Comparison of ENCODE assay signal across 20 cellular contexts in genomic region chr16:46839986-46840443, GRCh38. TPM values are rescaled to one million over a fixed set of nuclear protein-coding genes. Genes with fewer than 3 reads are reported as not detected.
A peak's percentile ranks its signal among the peaks of the same experiment; 100 is the strongest.
DNase-seq lines count a peak whose midpoint lies in the region; ATAC-seq, FAIRE-seq and TF ChIP-seq lines count a peak whose summit lies in the region.
"Had no signal": no experiment of that assay in that cellular context is flagged by ENCODE, and none has a peak within 500 bp of the region (broad histone marks: within the 10 kb centered on the region; RNA-seq: fewer than 3 reads in every experiment).

No MANE protein-coding gene starts in this region.

- H3K9ac ChIP-seq in HepG2 (ENCODE audit: insufficient read depth, low read depth, low read length): peak overlapping the region; percentile 55

- H3K4me1 Mint-ChIP-seq in T-helper 2 cell treated with Interferon-gamma antibody and Interleukin-4, amounts not matched to agents 5 μg/mL and 100 μg/mL, for 36 hours (ENCODE audit: low read depth): peaks cover 3% of the 10 kb centered on the region
- H3K4me1 Mint-ChIP-seq: CD8-positive, alpha-beta memory T cell had no signal

- peak overlapping the region; percentile 22 to 52 (median 44) for H3K4me3 ChIP-seq in HepG2 (replicated peaks in 1 of 3; ENCODE audit: insufficient read depth in 1 of 3, low read depth in 2 of 3, low read length in 3 of 3)
- H3K4me3 ChIP-seq: HAP-1 had no signal

- POLR2A ChIA-PET in HepG2 (lab: Yijun Ruan, JAX): no interaction called here

- intact Hi-C loops in HepG2 (cut with micrococcal nuclease; ENCODE audit: unreplicated experiment): no loop called here

- no peaks in the 10 kb centered on the region for H3K79me2 ChIP-seq in HepG2 (ENCODE audit: insufficient read depth, low read length)

- CTCF ChIA-PET in HepG2 (lab: Yijun Ruan, JAX; ENCODE audit: low intra/inter-chr PET ratio, low total read pairs): no interaction called here

- TF ChIP-seq POLR2A in HepG2 (IDR thresholded peaks at IDR 0.05; ENCODE audit: insufficient read depth in 1 of 2, low read depth in 2 of 2, low read length in 2 of 2): peak in 1 of 2 experiments; percentile 65; a peak in 1 of 4 replicates

- in situ Hi-C loops in HepG2 (cut with HindIII; ENCODE audit: extremely low pct_ligation_motif_present, low pct_unique_long_range_greater_than_20kb): no loop called here

- H3K27me3 Mint-ChIP-seq in T-helper 2 cell treated with Interferon-gamma antibody and Interleukin-4, amounts not matched to agents 5 μg/mL and 100 μg/mL, for 36 hours (ENCODE audit: low read depth): peaks cover 4% of the 10 kb centered on the region
- H3K27me3 Mint-ChIP-seq: IgD-negative memory B cell had no signal

- no peak overlapping the region for H3K27ac Mint-ChIP-seq in T-helper 2 cell treated with Interferon-gamma antibody and Interleukin-4, amounts not matched to agents 5 μg/mL and 100 μg/mL, for 36 hours
- H3K27ac Mint-ChIP-seq: IgD-negative memory B cell had no signal

- peak overlapping the region; percentile 75 for H3K4me2 ChIP-seq in HepG2 (ENCODE audit: low read depth, low read length)

- peak; percentile 81 for FAIRE-seq in HepG2 (lab: Jason Lieb, UNC)
- FAIRE-seq: HTR-8/SVneo had no signal

- H3K9me3 Mint-ChIP-seq in T-helper 2 cell treated with Interferon-gamma antibody and Interleukin-4, amounts not matched to agents 5 μg/mL and 100 μg/mL, for 36 hours: peaks cover 10% of the 10 kb centered on the region

- ATAC-seq in HepG2 (peak; percentile 86), GM19455 (IDR thresholded peaks at IDR 0.05; ENCODE audit: unreplicated experiment) (no peak)
- ATAC-seq: Right ventricle myocardium inferior had no signal

- no peaks in the 10 kb centered on the region for H4K20me1 ChIP-seq in HepG2 (ENCODE audit: insufficient read depth, low read length)

- DNase-seq in NCI-H1092 treated with DMSO at 0.1 percent for 48 hours (lab: John Stamatoyannopoulos, UW): peak; percentile 18
- DNase-seq in NCI-H1092 (lab: John Stamatoyannopoulos, UW): no peak
- peak; percentile 31 for DNase-seq in COLO668 (lab: John Stamatoyannopoulos, UW; ENCODE audit: unreplicated experiment)
- peak; percentile 35 for DNase-seq in NCI-H345 (lab: John Stamatoyannopoulos, UW)
- DNase-seq in HepG2 (ENCODE audit: low spot score): peak; percentile 80
- no peak for DNase-seq in NCI-H524 (lab: John Stamatoyannopoulos, UW)
- DNase-seq in T-helper 2 cell treated with Interferon-gamma antibody and Interleukin-4, amounts not matched to agents 5 μg/mL and 100 μg/mL, for 36 hours (ENCODE audit: low spot score): no peak
- DNase-seq: 8988T; CD8-positive, alpha-beta memory T cell; Karpas-422; NCI-H1436 treated with DMSO at 0.1 percent for 48 hours; NCI-H1930; NCI-H510A treated with DMSO at 0.1 percent for 48 hours; OCI-M1 had no signal

- TF ChIP-seq CTCF in HepG2 (CRISPR knock-in tag; IDR thresholded peaks at IDR 0.05): no peak

- peak overlapping the region; percentile 86 for H3K27ac ChIP-seq in HepG2 (ENCODE audit: extremely low read length, insufficient read depth, low read length)
- H3K27ac ChIP-seq: C4-2B had no signal

- TF ChIP-seq EP300 in HepG2 (IDR thresholded peaks at IDR 0.05; ENCODE audit: low read depth in 2 of 2, low read length in 2 of 2): no peak
- no peak for TF ChIP-seq EP300 in HepG2 (CRISPR knock-in tag; IDR thresholded peaks at IDR 0.05; ENCODE audit: borderline replicate concordance)

- no peaks in the 10 kb centered on the region for H3K36me3 Mint-ChIP-seq in T-helper 2 cell treated with Interferon-gamma antibody and Interleukin-4, amounts not matched to agents 5 μg/mL and 100 μg/mL, for 36 hours (ENCODE audit: low read depth)
- H3K36me3 Mint-ChIP-seq: IgD-negative memory B cell had no signal

- H3K4me3 Mint-ChIP-seq in T-helper 2 cell treated with Interferon-gamma antibody and Interleukin-4, amounts not matched to agents 5 μg/mL and 100 μg/mL, for 36 hours: no peak overlapping the region
- H3K4me3 Mint-ChIP-seq: CD8-positive, alpha-beta memory T cell; IgD-negative memory B cell had no signal

- no peaks in the 10 kb centered on the region for H3K27me3 ChIP-seq in HepG2 (ENCODE audit: control insufficient read depth in 1 of 2, insufficient read depth in 2 of 2, low read length in 2 of 2)

- peaks cover 31% of the 10 kb centered on the region for H3K4me1 ChIP-seq in HepG2 (ENCODE audit: insufficient read depth, low read length)
- H3K4me1 ChIP-seq: HAP-1 had no signal

- H3K9me3 ChIP-seq in HepG2 (ENCODE audit: low read length): no peaks in the 10 kb centered on the region
- H3K9me3 ChIP-seq: HAP-1 had no signal

- no peaks in the 10 kb centered on the region for H3K36me3 ChIP-seq in HepG2 (replicated peaks in 1 of 2; ENCODE audit: control insufficient read depth in 1 of 2, insufficient read depth in 2 of 2, low read length in 2 of 2)
- H3K36me3 ChIP-seq: HAP-1 had no signal

- no peak for TF ChIP-seq RAD21 in HepG2 (CRISPR knock-in tag; IDR thresholded peaks at IDR 0.05)

- BruUV-seq in HepG2 (replicated peaks; lab: Mats Ljungman, UMichigan): no TSS peak

- H2AFZ ChIP-seq in HepG2 (ENCODE audit: low read length): peak overlapping the region; percentile 95

- WGBS in HepG2 (ENCODE audit: low lambda C conversion rate): 2% methylated on average over 11 of the region's 11 CpGs

TF ChIP-seq in HepG2, 621 proteins besides CTCF, POLR2A, EP300 and RAD21 (continues in another document):
- TF ChIP-seq ZNF616 (CRISPR knock-in tag; IDR thresholded peaks at IDR 0.05; ENCODE audit: low read depth) (no peak), ZNF460 (CRISPR knock-in tag; IDR thresholded peaks at IDR 0.05; ENCODE audit: borderline replicate concordance) (no peak), RFX1 (IDR thresholded peaks at IDR 0.05) (no peak), FIP1L1 (IDR thresholded peaks at IDR 0.05; ENCODE audit: borderline replicate concordance, insufficient read depth, low read depth, low read length) (no peak)
- TF ChIP-seq, protein P1, sequence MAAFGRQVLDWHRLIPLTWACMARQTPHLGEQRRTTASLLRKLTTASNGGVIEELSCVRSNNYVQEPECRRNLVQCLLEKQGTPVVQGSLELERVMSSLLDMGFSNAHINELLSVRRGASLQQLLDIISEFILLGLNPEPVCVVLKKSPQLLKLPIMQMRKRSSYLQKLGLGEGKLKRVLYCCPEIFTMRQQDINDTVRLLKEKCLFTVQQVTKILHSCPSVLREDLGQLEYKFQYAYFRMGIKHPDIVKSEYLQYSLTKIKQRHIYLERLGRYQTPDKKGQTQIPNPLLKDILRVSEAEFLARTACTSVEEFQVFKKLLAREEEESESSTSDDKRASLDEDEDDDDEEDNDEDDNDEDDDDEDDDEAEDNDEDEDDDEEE (CRISPR knock-in tag; IDR thresholded peaks at IDR 0.05): no peak

RNA-seq across cellular contexts. Expression of gene C16orf87, which starts 9.0 kb away (rescaled TPM):
- 19.5 and 27.6 TPM in 2 replicates for total RNA-seq in HepG2 (2016; rRNA removed; fragmentation: Illumina TruSeq; extraction: Trizol)
- total RNA-seq in HepG2 (2016; cell fraction: cytosol; rRNA removed; fragmentation: Illumina TruSeq; extraction: Trizol; ENCODE audit: low read depth): 12.4 and 15.0 TPM in 2 replicates
- 20.6 and 26.6 TPM in 2 replicates for total RNA-seq in HepG2 (2016; cell fraction: insoluble cytoplasmic fraction; rRNA removed; fragmentation: Illumina TruSeq; extraction: Trizol)
- 21.9 and 26.0 TPM in 2 replicates for total RNA-seq in HepG2 (2016; cell fraction: membrane; rRNA removed; fragmentation: Illumina TruSeq; extraction: Trizol)
- 10.7 and 12.4 TPM in 2 replicates for total RNA-seq in HepG2 (2016; cell fraction: nucleus; rRNA removed; fragmentation: Illumina TruSeq; extraction: Trizol)
- polyA plus RNA-seq in HepG2 (2011; rRNA removed): 5.7 and 8.6 TPM in 2 replicates
- 4.2 and 5.6 TPM in 2 replicates for polyA plus RNA-seq in HepG2 (2011; cell fraction: cytosol; rRNA removed)
- 2.1 and 3.9 TPM in 2 replicates for polyA plus RNA-seq in HepG2 (2011; cell fraction: nucleus; rRNA removed)
- 12.9 and 18.1 TPM in 2 replicates for polyA plus RNA-seq in HepG2 (2012)
- polyA plus RNA-seq in HepG2 (2016; cell fraction: cytosol; fragmentation: Illumina TruSeq; extraction: Trizol; ENCODE audit: low read depth): 8.5 and 11.4 TPM in 2 replicates
- polyA plus RNA-seq in HepG2 (2016; cell fraction: insoluble cytoplasmic fraction; fragmentation: Illumina TruSeq; extraction: Trizol; ENCODE audit: low read depth): 31.9 and 33.4 TPM in 2 replicates
- 14.6 and 16.7 TPM in 2 replicates for polyA plus RNA-seq in HepG2 (2016; cell fraction: membrane; fragmentation: Illumina TruSeq; extraction: Trizol; ENCODE audit: low read depth)
- 17.0 and 18.6 TPM in 2 replicates for polyA plus RNA-seq in HepG2 (2016; cell fraction: nucleus; fragmentation: Illumina TruSeq; extraction: Trizol; ENCODE audit: insufficient read depth, low read depth)
- polyA minus RNA-seq in HepG2 (2011; rRNA and poly(A)+ RNA removed; ENCODE audit: low replicate concordance): 3.1 and 4.3 TPM in 2 replicates
- polyA minus RNA-seq in HepG2 (2011; cell fraction: cytosol; rRNA and poly(A)+ RNA removed): 5.7 and 6.3 TPM in 2 replicates
- polyA minus RNA-seq in HepG2 (2011; cell fraction: nucleus; rRNA and poly(A)+ RNA removed): 10.3 and 11.4 TPM in 2 replicates

RNA-seq across cellular contexts. Expression of gene GPT2, which starts 44.1 kb away (rescaled TPM):
- total RNA-seq in HepG2 (2016; rRNA removed; fragmentation: Illumina TruSeq; extraction: Trizol): 130 and 138 TPM in 2 replicates
- 22.1 and 23.2 TPM in 2 replicates for total RNA-seq in HepG2 (2016; cell fraction: cytosol; rRNA removed; fragmentation: Illumina TruSeq; extraction: Trizol; ENCODE audit: low read depth)
- 114 and 146 TPM in 2 replicates for total RNA-seq in HepG2 (2016; cell fraction: insoluble cytoplasmic fraction; rRNA removed; fragmentation: Illumina TruSeq; extraction: Trizol)
- total RNA-seq in HepG2 (2016; cell fraction: membrane; rRNA removed; fragmentation: Illumina TruSeq; extraction: Trizol): 63.0 and 65.0 TPM in 2 replicates
- total RNA-seq in HepG2 (2016; cell fraction: nucleus; rRNA removed; fragmentation: Illumina TruSeq; extraction: Trizol): 59.4 and 71.5 TPM in 2 replicates
- polyA plus RNA-seq in HepG2 (2011; rRNA removed): 267 and 269 TPM in 2 replicates
- 182 and 277 TPM in 2 replicates for polyA plus RNA-seq in HepG2 (2011; cell fraction: cytosol; rRNA removed)
- polyA plus RNA-seq in HepG2 (2011; cell fraction: nucleus; rRNA removed): 334 and 385 TPM in 2 replicates
- 220 and 249 TPM in 2 replicates for polyA plus RNA-seq in HepG2 (2012)
- polyA plus RNA-seq in HepG2 (2016; cell fraction: cytosol; fragmentation: Illumina TruSeq; extraction: Trizol; ENCODE audit: low read depth): 21.5 and 27.7 TPM in 2 replicates
- polyA plus RNA-seq in HepG2 (2016; cell fraction: insoluble cytoplasmic fraction; fragmentation: Illumina TruSeq; extraction: Trizol; ENCODE audit: low read depth): 122 and 156 TPM in 2 replicates
- 42.5 and 45.9 TPM in 2 replicates for polyA plus RNA-seq in HepG2 (2016; cell fraction: membrane; fragmentation: Illumina TruSeq; extraction: Trizol; ENCODE audit: low read depth)
- polyA plus RNA-seq in HepG2 (2016; cell fraction: nucleus; fragmentation: Illumina TruSeq; extraction: Trizol; ENCODE audit: insufficient read depth, low read depth): 148 and 163 TPM in 2 replicates
- polyA minus RNA-seq in HepG2 (2011; rRNA and poly(A)+ RNA removed; ENCODE audit: low replicate concordance): 33.0 and 786 TPM in 2 replicates
- 198 TPM in 2 replicates for polyA minus RNA-seq in HepG2 (2011; cell fraction: cytosol; rRNA and poly(A)+ RNA removed)
- polyA minus RNA-seq in HepG2 (2011; cell fraction: nucleus; rRNA and poly(A)+ RNA removed): 79.2 and 86.4 TPM in 2 replicates

Comparison
In these comparisons a context has a peak if more than half of its experiments do, and no peak if none do; other contexts are left out.
1. DNase-seq: peak in NCI-H1092 treated with DMSO at 0.1 percent for 48 hours (single experiment), COLO668 (single experiment), NCI-H345 (single experiment) and HepG2 (single experiment); none in NCI-H1092 (single experiment), NCI-H524 (0 of 2) and T-helper 2 cell treated with Interferon-gamma antibody and Interleukin-4, amounts not matched to agents 5 μg/mL and 100 μg/mL, for 36 hours (single experiment).